7 cellular contexts compared by ENCODE assay signal in the genomic region with DNA sequence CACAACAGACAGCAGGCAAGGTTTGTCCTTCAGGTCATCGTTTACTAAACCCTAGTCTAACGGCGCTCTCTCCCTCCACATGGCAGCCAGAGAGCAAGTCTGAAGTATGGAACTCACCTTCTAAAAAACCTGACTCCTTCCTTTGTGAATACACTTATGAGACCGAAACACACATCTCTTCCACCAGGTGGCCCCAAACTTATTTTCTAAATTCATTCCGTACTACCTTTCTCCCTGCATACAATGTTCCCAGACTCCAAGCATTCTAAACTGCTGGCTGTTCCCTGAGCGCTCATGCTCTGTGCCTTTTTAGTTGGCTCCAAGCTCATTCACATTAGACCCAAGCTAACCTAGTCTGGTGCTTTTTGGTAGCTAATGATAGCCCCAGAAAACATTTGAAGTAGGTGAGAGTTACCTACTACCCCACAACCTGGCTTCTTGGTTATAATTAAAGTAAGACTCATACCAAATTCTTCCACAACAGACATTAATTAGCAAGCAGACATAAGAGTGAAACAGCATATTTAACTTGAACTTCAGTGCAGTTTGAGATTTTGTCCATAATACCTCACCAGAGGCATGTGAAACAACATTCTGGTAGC.
A peak's percentile ranks its signal among the peaks of the same experiment; 100 is the strongest.
DNase-seq lines count a peak whose midpoint lies in the region; TF ChIP-seq lines count a peak whose summit lies in the region.

No MANE protein-coding gene starts in this region.

- peaks cover 5% of the 10 kb centered on the region for H3K36me3 Mint-ChIP-seq in HFFc6 (ENCODE audit: low read depth)

- peaks cover 19% of the 10 kb centered on the region for H3K4me1 Mint-ChIP-seq in HFFc6 (ENCODE audit: low read depth)

- TF ChIP-seq POLR2A in transverse colon (IDR thresholded peaks at IDR 0.05): no peak

- intact Hi-C loops in transverse colon (cut with DNase I; ENCODE audit: low total_unique reads): loop anchor here (10.0 kb wide), 1 partner anchor 54 kb away; no protein-coding TSS in a partner anchor

- H3K27ac Mint-ChIP-seq in HFFc6: no peak overlapping the region

- H3K9me3 Mint-ChIP-seq in HFFc6: no peaks in the 10 kb centered on the region

- 20 to 26% methylated on average over 3 to 6 of the region's 6 CpGs for WGBS in transverse colon (ENCODE audit: low coverage in 1 of 2), 2 donors

- H3K4me3 ChIP-seq in astrocyte of the cerebellum (ENCODE audit: low read depth, low read length): no peak overlapping the region
- H3K4me3 ChIP-seq in transverse colon: no peak overlapping the region

- no peaks in the 10 kb centered on the region for H3K36me3 ChIP-seq in transverse colon

- H3K27me3 Mint-ChIP-seq in HFFc6 (ENCODE audit: insufficient read depth): no peaks in the 10 kb centered on the region; the same call in 1 of the 2 replicates

- TF ChIP-seq EP300 in transverse colon (IDR thresholded peaks at IDR 0.05; ENCODE audit: low read depth): no peak

- peak; percentile 31 for DNase-seq in GM10266 (ENCODE audit: extremely low spot score)
- peak; percentile 60 for DNase-seq in HFFc6
- peak; percentile 9 for DNase-seq in NCI-H2081 treated with DMSO at 0.1 percent for 48 hours (lab: John Stamatoyannopoulos, UW)
- DNase-seq in astrocyte of the cerebellum (ENCODE audit: low read depth): peak; percentile 68
- DNase-seq in inferior parietal cortex (ENCODE audit: extremely low spot score): peak; percentile 80
- peak; percentile 27 for DNase-seq in transverse colon
- no peak for DNase-seq in activated CD8-positive, alpha-beta memory T cell treated with anti-CD3 and anti-CD28 coated beads for 24 hours

- H3K4me1 ChIP-seq in transverse colon: peaks cover 0 to 4% (median 0%) of the 10 kb centered on the region in 4 donors

- peak; percentile 25 for TF ChIP-seq CTCF in GM10266 (IDR thresholded peaks at IDR 0.05; ENCODE audit: control insufficient read depth, insufficient read depth, low read depth, missing control alignments)
- TF ChIP-seq CTCF in HFFc6 (IDR thresholded peaks at IDR 0.05): peak; percentile 85
- TF ChIP-seq CTCF in astrocyte of the cerebellum (IDR thresholded peaks at IDR 0.05; ENCODE audit: low read depth, low read length, missing control alignments): peak; percentile 53
- peak; percentile 51 to 69 (median 51) for TF ChIP-seq CTCF in transverse colon (IDR thresholded peaks at IDR 0.05)

- no peaks in the 10 kb centered on the region for H3K27me3 ChIP-seq in transverse colon

- H3K27ac ChIP-seq in transverse colon: no peak overlapping the region

- H3K9me3 ChIP-seq in transverse colon: no peaks in the 10 kb centered on the region

- in situ Hi-C loops in astrocyte of the cerebellum (cut with HindIII; ENCODE audit: low sequenced_read_pairs) (loop anchor here (10.0 kb wide), 1 partner anchor 204 kb away; no protein-coding TSS in a partner anchor), transverse colon (cut with MboI; ENCODE audit: low pct_ligation_motif_present in 1 of 4, low pct_unique_long_range_greater_than_20kb in 1 of 4, low sequenced_read_pairs in 3 of 4) (loop anchor here in 2 of 4 donors (25.0 kb wide), 1 partner anchor 202 kb away; no protein-coding TSS in a partner anchor)

- no peak overlapping the region for H3K4me3 Mint-ChIP-seq in HFFc6

Comparison
In these comparisons a context has a peak if more than half of its experiments do, and no peak if none do; other contexts are left out.
1. CTCF ChIP-seq: peak in every context shown above with its lines; median percentile 85 in HFFc6; 53 in astrocyte of the cerebellum; 51 in transverse colon; 25 in GM10266.